ENCODE assay signal across 13 cellular contexts in genomic region chr11:74025467-74026166, GRCh38. TPM values are rescaled to one million over a fixed set of nuclear protein-coding genes. Genes with fewer than 3 reads are reported as not detected.
DNase-seq lines count a peak whose midpoint lies in the region; ATAC-seq and TF ChIP-seq lines count a peak whose summit lies in the region.
"Had no signal": no experiment of that assay in that cellular context is flagged by ENCODE, and none has a peak within 500 bp of the region (broad histone marks: within the 10 kb centered on the region; RNA-seq: fewer than 3 reads in every experiment).

No MANE protein-coding gene starts in this region.

- H3K4me3 ChIP-seq in A673 (ENCODE audit: low read depth, low read length, poor library complexity, severe bottlenecking) = no peak overlapping the region
- H3K4me3 ChIP-seq: stomach had no signal

- ATAC-seq in foreskin keratinocyte = peak; percentile 56

- POLR2A ChIA-PET in activated CD4-positive, alpha-beta memory T cell treated with anti-CD3 and anti-CD28 coated beads for 36 hours (lab: Charles Lee) = interaction anchor here (0.9 to 3.8 kb wide), 5 partner anchors 31 to 54 kb away, joined by 3 to 17 read pairs (median 5); partner anchors contain the start of gene UCP2
- POLR2A ChIA-PET in A673 (lab: Charles Lee; ENCODE audit: low non-redundant PET) = no interaction called here

- intact Hi-C loops in activated CD4-positive, alpha-beta memory T cell treated with anti-CD3 and anti-CD28 coated beads for 36 hours (cut with micrococcal nuclease) = loop anchor here (1.0 to 5.0 kb wide), 3 partner anchors 15 to 62 kb away; no protein-coding TSS in a partner anchor
- intact Hi-C loops in A673 (cut with micrococcal nuclease; ENCODE audit: unreplicated experiment) = no loop called here

- peak overlapping the region; percentile 45 for H3K4me3 Mint-ChIP-seq in HFFc6
- H3K4me3 Mint-ChIP-seq in activated CD4-positive, alpha-beta memory T cell treated with anti-CD3 and anti-CD28 coated beads for 36 hours = no peak overlapping the region

- H3K36me3 Mint-ChIP-seq in HFFc6 (ENCODE audit: low read depth) = peaks cover 13% of the 10 kb centered on the region; the same call in 1 of the 2 replicates
- H3K36me3 Mint-ChIP-seq in activated CD4-positive, alpha-beta memory T cell treated with anti-CD3 and anti-CD28 coated beads for 36 hours = peaks cover 20% of the 10 kb centered on the region

- no peaks in the 10 kb centered on the region for H3K27me3 ChIP-seq in foreskin keratinocyte
- no peaks in the 10 kb centered on the region for H3K27me3 ChIP-seq in A673 (replicated peaks; ENCODE audit: insufficient read depth, low read depth, low read length, poor library complexity)
- H3K27me3 ChIP-seq: stomach had no signal

- peaks cover 49% of the 10 kb centered on the region for H3K4me1 Mint-ChIP-seq in HFFc6 (ENCODE audit: low read depth)
- H3K4me1 Mint-ChIP-seq in activated CD4-positive, alpha-beta memory T cell treated with anti-CD3 and anti-CD28 coated beads for 36 hours (ENCODE audit: low read depth) = peaks cover 47% of the 10 kb centered on the region

- BruUV-seq in A673 (replicated peaks; lab: Mats Ljungman, UMichigan) = no TSS peak

- H3K4me1 ChIP-seq in foreskin keratinocyte (peaks cover 8% of the 10 kb centered on the region), A673 (ENCODE audit: insufficient read depth, low read length, poor library complexity, severe bottlenecking) (no peaks in the 10 kb centered on the region)

- CTCF ChIA-PET in activated CD4-positive, alpha-beta memory T cell treated with anti-CD3 and anti-CD28 coated beads for 36 hours (lab: Charles Lee) = no interaction called here
- CTCF ChIA-PET in A673 (lab: Charles Lee) = interaction anchor here (0.7 kb wide), 1 partner anchor 156 kb away, joined by 3 read pairs; no protein-coding TSS in a partner anchor

- H3K27ac ChIP-seq in foreskin keratinocyte (no peak overlapping the region), A673 (ENCODE audit: low read depth, low read length, poor library complexity, severe bottlenecking) (no peak overlapping the region)

- H3K9me3 ChIP-seq in A673 (ENCODE audit: low read depth, low read length, poor library complexity, severe bottlenecking) = no peaks in the 10 kb centered on the region
- H3K9me3 ChIP-seq: stomach had no signal

- H3K27ac Mint-ChIP-seq in HFFc6 = peak overlapping the region; percentile 84
- peak overlapping the region; percentile 52 for H3K27ac Mint-ChIP-seq in activated CD4-positive, alpha-beta memory T cell treated with anti-CD3 and anti-CD28 coated beads for 36 hours

- DNase-seq in Ammon's horn (ENCODE audit: low spot score) (peak; percentile 40), HFFc6 (peak; percentile 74), foreskin keratinocyte (peak; percentile 12 to 49), epidermal melanocyte (ENCODE audit: insufficient read length, low spot score) (no peak), 8988T (no peak), A673 (ENCODE audit: low spot score) (no peak)
- peak; percentile 45 for DNase-seq in activated CD4-positive, alpha-beta memory T cell treated with anti-CD3 and anti-CD28 coated beads for 36 hours
- no peak for DNase-seq in activated effector memory CD4-positive, alpha-beta T cell treated with Interleukin-2 at 50 U/mL for 16 hours
- DNase-seq: activated CD4-positive, alpha-beta T cell treated with anti-CD3 and anti-CD28 coated beads, Interleukin-2, amount 50 U/mL, for 4 hours; amygdala; Calu3; erythroblast; stomach had no signal

- no peaks in the 10 kb centered on the region for H3K36me3 ChIP-seq in A673 (ENCODE audit: insufficient read depth, low read length, poor library complexity, severe bottlenecking)

- TF ChIP-seq CTCF in HFFc6 (IDR thresholded peaks at IDR 0.05) = no peak
- no peak for TF ChIP-seq CTCF in foreskin keratinocyte (conservative IDR thresholded peaks at IDR 0.05)
- no peak for TF ChIP-seq CTCF in A673 (conservative IDR thresholded peaks at IDR 0.05; ENCODE audit: low read depth, low read length)

- H3K9me3 Mint-ChIP-seq in HFFc6 = no peaks in the 10 kb centered on the region
- H3K9me3 Mint-ChIP-seq in activated CD4-positive, alpha-beta memory T cell treated with anti-CD3 and anti-CD28 coated beads for 36 hours = no peaks in the 10 kb centered on the region

- H3K27me3 Mint-ChIP-seq in HFFc6 (ENCODE audit: insufficient read depth) = no peaks in the 10 kb centered on the region; the same call in none of the 2 replicates
- no peaks in the 10 kb centered on the region for H3K27me3 Mint-ChIP-seq in activated CD4-positive, alpha-beta memory T cell treated with anti-CD3 and anti-CD28 coated beads for 36 hours

RNA-seq across cellular contexts. Expression of gene UCP3, which starts 16.7 kb away (rescaled TPM):
- under 1 TPM; 0.10 to 0.62 (median 0.39) TPM for total RNA-seq in HFFc6 (2021; fragmentation: NEBNext Ultra II Directional; extraction: Animal tissue kit (Norgen Biotek cat#: 25700))
- 1 to 10 TPM; 1.4 to 2.0 TPM for total RNA-seq in activated CD4-positive, alpha-beta memory T cell treated with anti-CD3 and anti-CD28 coated beads for 36 hours
- total RNA-seq in foreskin keratinocyte (0.21 and 0.48 TPM in 2 replicates), A673 (2021) (2.3 and 3.6 TPM in 2 replicates)
- polyA plus RNA-seq in foreskin keratinocyte = 0.12 and 0.26 TPM in 2 replicates

RNA-seq across cellular contexts. Expression of gene UCP2, which starts 43.0 kb away (rescaled TPM):
- 1 to 10 TPM; 6.4 to 9.9 (median 8.0) TPM for total RNA-seq in HFFc6 (2021; fragmentation: NEBNext Ultra II Directional; extraction: Animal tissue kit (Norgen Biotek cat#: 25700))
- total RNA-seq in activated CD4-positive, alpha-beta memory T cell treated with anti-CD3 and anti-CD28 coated beads for 36 hours = 100 to 1,000 TPM; 461 to 471 TPM
- total RNA-seq in foreskin keratinocyte (0.42 and 0.65 TPM in 2 replicates), A673 (2021) (88.5 and 106 TPM in 2 replicates)
- 1.0 and 1.2 TPM in 2 replicates for polyA plus RNA-seq in foreskin keratinocyte

Comparison
In these comparisons a context has a peak if more than half of its experiments do, and no peak if none do; other contexts are left out.
1. DNase-seq: peak in Ammon's horn (single experiment), HFFc6 (single experiment), activated CD4-positive, alpha-beta memory T cell treated with anti-CD3 and anti-CD28 coated beads for 36 hours (single experiment) and foreskin keratinocyte (2 of 2); none in epidermal melanocyte (single experiment), activated effector memory CD4-positive, alpha-beta T cell treated with Interleukin-2 at 50 U/mL for 16 hours (single experiment), 8988T (single experiment) and A673 (single experiment).